ENCODE assay signal across 21 cellular contexts in genomic region chr3:16604433-16604832, GRCh38. TPM values are rescaled to one million over a fixed set of nuclear protein-coding genes. Genes with fewer than 3 reads are reported as not detected.
DNase-seq lines count a peak whose midpoint lies in the region; ATAC-seq, FAIRE-seq and TF ChIP-seq lines count a peak whose summit lies in the region.
"Had no signal": no experiment of that assay in that cellular context is flagged by ENCODE, and none has a peak within 500 bp of the region (broad histone marks: within the 10 kb centered on the region; RNA-seq: fewer than 3 reads in every experiment).

No MANE protein-coding gene starts in this region.

- TF ChIP-seq EP300 in H1 (IDR thresholded peaks at IDR 0.05; ENCODE audit: borderline replicate concordance in 1 of 2, low read depth in 2 of 2, low read length in 2 of 2) = no peak

- no peak overlapping the region for H3K14ac ChIP-seq in H1 (ENCODE audit: insufficient read length)

- H3K4me1 ChIP-seq in H1 (replicated peaks in 1 of 4; ENCODE audit: control insufficient read depth in 3 of 4, insufficient read depth in 4 of 4, low read length in 3 of 4) = peaks cover 0 to 5% (median 4%) of the 10 kb centered on the region in 4 experiments; a peak in 2 of 7 replicates
- peaks cover 7% of the 10 kb centered on the region for H3K4me1 ChIP-seq in osteoblast (ENCODE audit: insufficient read depth, low read length)
- H3K4me1 ChIP-seq: A549 had no signal

- H2BK20ac ChIP-seq in H1 (ENCODE audit: low read length) = no peak overlapping the region

- TF ChIP-seq CTCF in 22Rv1 (IDR thresholded peaks at IDR 0.05) = 0 out of 2 replicates have a peak, but pooled peaks have one; percentile 9
- TF ChIP-seq CTCF in H1 (IDR thresholded peaks at IDR 0.05; ENCODE audit: control extremely low read depth in 1 of 3, insufficient read depth in 1 of 3, low read depth in 1 of 3, low read length in 3 of 3) = peak; percentile 23 to 37 (median 27); a peak in 3 of 4 replicates
- no peak for TF ChIP-seq CTCF in osteoblast (IDR thresholded peaks at IDR 0.05; ENCODE audit: extremely low read depth, low read depth, low read length)
- TF ChIP-seq CTCF in D721Med (IDR thresholded peaks at IDR 0.05; ENCODE audit: insufficient read depth, missing control alignments) = no peak

- H4K8ac ChIP-seq in H1 (ENCODE audit: extremely low read depth, insufficient read depth, low read length) = no peak overlapping the region

- H3K23ac ChIP-seq in H1 (ENCODE audit: insufficient read length) = no peak overlapping the region

- no peak overlapping the region; the same call in 1 of the 2 replicates for H2BK12ac ChIP-seq in H1 (ENCODE audit: low read depth, low read length)

- no peak overlapping the region for H2AK5ac ChIP-seq in H1 (ENCODE audit: low read depth, low read length)

- H3K23me2 ChIP-seq in H1 (ENCODE audit: low read depth, low read length) = no peaks in the 10 kb centered on the region

- H3K4ac ChIP-seq in H1 (replicated peaks; ENCODE audit: insufficient read length, low read depth, low read length) = no peak overlapping the region

- peak; percentile 47 to 61 for TF ChIP-seq RAD21 in H1 (IDR thresholded peaks at IDR 0.05 in 1 of 2, conservative IDR thresholded peaks at IDR 0.05 in 1 of 2; ENCODE audit: low read depth in 2 of 2, low read length in 2 of 2)

- DNase-seq in H7 (peak; percentile 41), H1 (ENCODE audit: low read depth in 1 of 2, low spot score in 2 of 2) (no peak), osteoblast (ENCODE audit: insufficient read length, low spot score, missing footprints) (peak; percentile 65), D721Med (ENCODE audit: insufficient read length, low spot score) (no peak), OCI-M2 (lab: John Stamatoyannopoulos, UW; ENCODE audit: unreplicated experiment) (no peak)
- DNase-seq: CD4-positive, CD25-positive, alpha-beta regulatory T cell; DMS 273 treated with DMSO at 0.1 percent for 48 hours; DMS79 treated with DMSO at 0.1 percent for 48 hours; IMR-90; NCI-H1105; NCI-H1694; NCI-H446; NCI-H526; PC-3; RPMI8226; SHP77 had no signal

- H3K27me3 ChIP-seq in H7 (ENCODE audit: control insufficient read depth, insufficient read depth, low read length) (no peaks in the 10 kb centered on the region), H1 (replicated peaks in 1 of 4; ENCODE audit: control insufficient read depth in 3 of 4, extremely low read depth in 1 of 4, insufficient read depth in 3 of 4, low read length in 3 of 4) (no peaks in the 10 kb centered on the region), osteoblast (ENCODE audit: insufficient read depth, low read length) (no peaks in the 10 kb centered on the region)

- no peaks in the 10 kb centered on the region for H3K79me1 ChIP-seq in H1 (ENCODE audit: low read depth, low read length)

- no peaks in the 10 kb centered on the region for H3K36me3 ChIP-seq in H7 (replicated peaks; ENCODE audit: control insufficient read depth, insufficient read depth, low read length)
- peaks cover 0 to 13% (median 0%) of the 10 kb centered on the region in 4 experiments; a peak in 2 of 8 replicates for H3K36me3 ChIP-seq in H1 (ENCODE audit: control insufficient read depth in 2 of 4, insufficient read depth in 4 of 4, low read length in 3 of 4)
- no peaks in the 10 kb centered on the region for H3K36me3 ChIP-seq in osteoblast (ENCODE audit: insufficient read depth, low read length)

- H2AFZ ChIP-seq in H1 (ENCODE audit: low read length) (no peak overlapping the region), osteoblast (ENCODE audit: low read length) (no peak overlapping the region)

- no peak for TF ChIP-seq POLR2A in H1 (IDR thresholded peaks at IDR 0.05; ENCODE audit: control extremely low read depth in 1 of 2, low read depth in 2 of 2, low read length in 2 of 2)

- H3K18ac ChIP-seq in H1 (ENCODE audit: extremely low read depth, low read length) = no peak overlapping the region

- H4K20me1 ChIP-seq in H1 (replicated peaks in 1 of 2; ENCODE audit: control insufficient read depth in 1 of 2, insufficient read depth in 2 of 2, low read length in 2 of 2) = no peaks in the 10 kb centered on the region
- H4K20me1 ChIP-seq in osteoblast (ENCODE audit: insufficient read depth, low read length) = no peaks in the 10 kb centered on the region

- H3K4me3 ChIP-seq in H7 (ENCODE audit: insufficient read depth, low read depth, low read length) (no peak overlapping the region), H1 (ENCODE audit: extremely low read depth in 1 of 4, insufficient read depth in 2 of 4, low read depth in 3 of 4, low read length in 4 of 4) (no peak overlapping the region), osteoblast (ENCODE audit: insufficient read depth, low read length) (no peak overlapping the region)
- H3K4me3 ChIP-seq: A549 had no signal

- no peak overlapping the region for H2BK120ac ChIP-seq in H1 (replicated peaks; ENCODE audit: low read depth, low read length)

- H3K9ac ChIP-seq in H1 (replicated peaks in 1 of 4; ENCODE audit: extremely low read depth in 1 of 4, low read depth in 3 of 4, low read length in 3 of 4) = no peak overlapping the region

- H3K56ac ChIP-seq in H1 (replicated peaks; ENCODE audit: insufficient read length, low read depth, low read length) = no peak overlapping the region

- POLR2A ChIA-PET in H1 (lab: Charles Lee; ENCODE audit: partially characterized antibody) = no interaction called here

- H3K27ac ChIP-seq in 22Rv1 (no peak overlapping the region), H1 (ENCODE audit: low read depth, low read length) (no peak overlapping the region), osteoblast (ENCODE audit: low read depth, low read length) (no peak overlapping the region)
- H3K27ac ChIP-seq: A549 had no signal

- H2BK15ac ChIP-seq in H1 (ENCODE audit: low read length) = no peak overlapping the region

- CTCF ChIA-PET in H1 (lab: Charles Lee; ENCODE audit: partially characterized antibody) = interaction anchor here (0.7 to 1.2 kb wide), 7 partner anchors 42 to 425 kb away, joined by 3 to 4 read pairs (median 3); no protein-coding TSS in a partner anchor

- H4K91ac ChIP-seq in H1 (replicated peaks; ENCODE audit: insufficient read length, low read length) = no peak overlapping the region

- 87% methylated on average over 13 of the region's 33 CpGs; no CpG with 5 or more reads in 1 of the 2 experiments for WGBS in H1 (ENCODE audit: extremely low coverage in 1 of 2, insufficient coverage in 1 of 2, insufficient read length in 1 of 2, insufficient replicate concordance in 2 of 2, low coverage in 1 of 2, low lambda C conversion rate in 2 of 2, missing lambda C conversion rate in 1 of 2), 2 experiments

- no peak overlapping the region for H4K5ac ChIP-seq in H1 (ENCODE audit: insufficient read length, low read depth, low read length)

- FAIRE-seq in H1 (lab: Jason Lieb, UNC) (no peak), D721Med (lab: Jason Lieb, UNC) (no peak)
- FAIRE-seq: A549 had no signal

- no peaks in the 10 kb centered on the region for H3K79me2 ChIP-seq in H1 (ENCODE audit: control insufficient read depth in 1 of 2, insufficient read depth in 2 of 2, low read length in 2 of 2)
- H3K79me2 ChIP-seq in osteoblast (ENCODE audit: insufficient read depth, low read length) = no peaks in the 10 kb centered on the region

- no peak for ATAC-seq in GM19023 (IDR thresholded peaks at IDR 0.05; ENCODE audit: unreplicated experiment)
- ATAC-seq: A549, HCT116, PC-3 had no signal

- H3K4me2 ChIP-seq in H1 (ENCODE audit: insufficient read depth in 1 of 2, low read depth in 2 of 2, low read length in 2 of 2) (no peak overlapping the region), osteoblast (ENCODE audit: insufficient read depth, low read length) (no peak overlapping the region)
- H3K4me2 ChIP-seq: A549 had no signal

- H3K9me3 ChIP-seq in H1 (ENCODE audit: insufficient read depth in 2 of 2, low read depth in 1 of 2, low read length in 1 of 2) (peaks cover 0 to 16% of the 10 kb centered on the region in 2 experiments; a peak in 1 of 4 replicates), osteoblast (ENCODE audit: low read depth, low read length) (no peaks in the 10 kb centered on the region)
- H3K9me3 ChIP-seq: A549 had no signal

- H2BK5ac ChIP-seq in H1 (ENCODE audit: low read depth, low read length) = no peak overlapping the region

TF ChIP-seq in H1, 55 proteins besides CTCF, POLR2A, EP300 and RAD21:
- TF ChIP-seq YY1 (IDR thresholded peaks at IDR 0.05; ENCODE audit: low read depth, low read length) (peak; percentile 84), JUN (IDR thresholded peaks at IDR 0.05; ENCODE audit: low read depth, low read length) (no peak), TEAD4 (IDR thresholded peaks at IDR 0.05; ENCODE audit: low read depth, low read length) (no peak), SIRT6 (IDR thresholded peaks at IDR 0.05; ENCODE audit: low read length) (no peak), BACH1 (IDR thresholded peaks at IDR 0.05; ENCODE audit: low read length) (no peak), RXRA (IDR thresholded peaks at IDR 0.05; ENCODE audit: insufficient read depth, low read depth, low read length) (no peak), RFX5 (IDR thresholded peaks at IDR 0.05; ENCODE audit: borderline replicate concordance, low read depth, low read length) (no peak), MAFK (IDR thresholded peaks at IDR 0.05; ENCODE audit: low read depth, low read length) (no peak)

RNA-seq across cellular contexts. Expression of gene DAZL, which starts 0.8 kb away (rescaled TPM):
- total RNA-seq in H7 (2014; rRNA removed; shearing (Covaris generic)) = 1.4 and 2.4 TPM in 2 replicates
- 2.3 and 3.4 TPM in 2 replicates for total RNA-seq in H1 (2021; fragmentation: NEBNext Ultra II Directional; extraction: Animal tissue kit (Norgen Biotek cat#: 25700))
- 1.7 and 5.9 TPM in 2 replicates for polyA plus RNA-seq in H1 (2011; rRNA removed)
- 3.1 TPM for polyA plus RNA-seq in H1 (2011; cell fraction: cytosol; rRNA removed)
- polyA plus RNA-seq in H1 (2011; cell fraction: nucleus; rRNA removed) = 3.0 TPM
- 3.9 to 8.2 TPM (median 5.4 TPM) in 4 replicates for polyA plus RNA-seq in H1 (2012, experiment 1 of 2)
- 0.31 TPM for polyA plus RNA-seq in H1 (2012, experiment 2 of 2)
- polyA plus RNA-seq in H1 (2013, experiment 1 of 2) = 1.2 TPM
- polyA plus RNA-seq in H1 (2013, experiment 2 of 2) = 1.6 TPM
- 5.1 and 9.7 TPM in 2 replicates for polyA minus RNA-seq in H1 (2011; rRNA and poly(A)+ RNA removed)
- polyA minus RNA-seq in H1 (2011; cell fraction: cytosol; rRNA and poly(A)+ RNA removed) = 3.3 TPM
- polyA minus RNA-seq in H1 (2011; cell fraction: nucleus; rRNA and poly(A)+ RNA removed) = 6.1 TPM
- not detected in 2 replicates for total RNA-seq in osteoblast
- total RNA-seq: CD4-positive, CD25-positive, alpha-beta regulatory T cell; IMR-90 had no signal
- polyA plus RNA-seq: A549; BJ; CD4-positive, CD25-positive, alpha-beta regulatory T cell; IMR-90 had no signal

Comparison
In these comparisons a context has a peak if more than half of its experiments do, and no peak if none do; other contexts are left out.
1. CTCF ChIP-seq: peak in 22Rv1 (single experiment) and H1 (3 of 3); none in osteoblast (single experiment) and D721Med (single experiment).
2. DNase-seq: peak in H7 (single experiment) and osteoblast (single experiment); none in H1 (0 of 2), D721Med (single experiment) and OCI-M2 (single experiment).